Comparison of ENCODE assay signal across 24 cellular contexts in the genomic region with DNA sequence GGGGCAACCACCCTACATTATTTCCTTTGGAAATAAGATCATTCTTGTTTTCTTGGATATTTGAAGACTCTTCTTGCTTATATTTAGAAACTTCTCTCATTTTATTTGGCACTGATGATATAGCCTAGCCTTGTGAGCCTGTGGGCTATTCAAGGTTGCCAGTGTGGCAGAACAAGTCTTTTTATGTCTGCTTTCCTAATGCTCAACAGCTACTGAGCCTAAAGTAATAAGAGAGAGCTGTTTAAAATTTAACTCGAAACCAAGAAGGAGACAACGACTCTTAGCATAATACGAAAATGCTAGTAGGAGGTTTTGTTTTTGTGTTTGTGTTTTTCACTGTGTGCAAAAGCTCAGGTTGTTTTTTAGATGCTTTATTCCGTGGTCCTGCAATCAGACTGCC.
"Had no signal": no experiment of that assay in that cellular context is flagged by ENCODE, and none has a peak within 500 bp of the region (broad histone marks: within the 10 kb centered on the region; RNA-seq: fewer than 3 reads in every experiment).

No MANE protein-coding gene starts in this region.

- H3K4me1 Mint-ChIP-seq: activated CD4-positive, alpha-beta memory T cell treated with anti-CD3 and anti-CD28 coated beads, Interleukin-2, amount 10 ng/mL, durations not matched to agents 7 days and 5 days; activated CD8-positive, alpha-beta memory T cell treated with anti-CD3 and anti-CD28 coated beads, Interleukin-2, amount 10 ng/mL, durations not matched to agents 7 days and 5 days; activated naive CD8-positive, alpha-beta T cell treated with anti-CD3 and anti-CD28 coated beads, Interleukin-2, amount 10 ng/mL, durations not matched to agents 7 days and 5 days; activated T-helper 17 cell treated with anti-CD3 and anti-CD28 coated beads, Interleukin-2, amount 50 U/mL, for 72 hours; endodermal cell; WTC11 had no signal

- H3K27me3 ChIP-seq: dorsolateral prefrontal cortex, foreskin keratinocyte, thyroid gland had no signal

- H3K9me3 ChIP-seq: thyroid gland had no signal

- H3K36me3 Mint-ChIP-seq: activated CD8-positive, alpha-beta memory T cell treated with anti-CD3 and anti-CD28 coated beads, Interleukin-2, amount 10 ng/mL, durations not matched to agents 7 days and 5 days; activated naive CD8-positive, alpha-beta T cell treated with anti-CD3 and anti-CD28 coated beads, Interleukin-2, amount 10 ng/mL, durations not matched to agents 7 days and 5 days; brain; natural killer cell treated with Interleukin-12 subunit alpha and Interleukin-12 subunit beta and Interleukin-15 and Interleukin-18, amount 100 ng/mL, for 72 hours; WTC11 had no signal

- H3K27ac Mint-ChIP-seq: activated CD4-positive, alpha-beta memory T cell treated with anti-CD3 and anti-CD28 coated beads, Interleukin-2, amount 10 ng/mL, durations not matched to agents 7 days and 5 days; activated CD8-positive, alpha-beta memory T cell treated with anti-CD3 and anti-CD28 coated beads, Interleukin-2, amount 10 ng/mL, durations not matched to agents 7 days and 5 days; activated naive CD8-positive, alpha-beta T cell treated with anti-CD3 and anti-CD28 coated beads, Interleukin-2, amount 10 ng/mL, durations not matched to agents 7 days and 5 days; activated T-helper 17 cell treated with anti-CD3 and anti-CD28 coated beads, Interleukin-2, amount 50 U/mL, for 72 hours; brain; natural killer cell treated with Interleukin-12 subunit alpha and Interleukin-12 subunit beta and Interleukin-15 and Interleukin-18, amount 100 ng/mL, for 72 hours; T-helper 2 cell treated with Interferon-gamma antibody and Interleukin-4, amounts not matched to agents 5 μg/mL and 100 μg/mL, for 36 hours; WTC11 had no signal

- H3K4me1 ChIP-seq: foreskin keratinocyte, thyroid gland had no signal

- ATAC-seq: activated CD8-positive, alpha-beta memory T cell treated with anti-CD3 and anti-CD28 coated beads, Interleukin-2, amount 10 ng/mL, durations not matched to agents 7 days and 5 days; activated T-helper 17 cell treated with anti-CD3 and anti-CD28 coated beads, Interleukin-2, amount 50 U/mL, for 72 hours; foreskin keratinocyte; natural killer cell treated with Interleukin-12 subunit alpha and Interleukin-12 subunit beta and Interleukin-15 and Interleukin-18, amount 100 ng/mL, for 72 hours; WTC11 had no signal

- H3K4me3 Mint-ChIP-seq: activated CD4-positive, alpha-beta memory T cell treated with anti-CD3 and anti-CD28 coated beads, Interleukin-2, amount 10 ng/mL, durations not matched to agents 7 days and 5 days; activated CD8-positive, alpha-beta memory T cell treated with anti-CD3 and anti-CD28 coated beads, Interleukin-2, amount 10 ng/mL, durations not matched to agents 7 days and 5 days; activated naive CD8-positive, alpha-beta T cell treated with anti-CD3 and anti-CD28 coated beads, Interleukin-2, amount 10 ng/mL, durations not matched to agents 7 days and 5 days; activated T-helper 17 cell treated with anti-CD3 and anti-CD28 coated beads, Interleukin-2, amount 50 U/mL, for 72 hours; brain; endodermal cell; natural killer cell treated with Interleukin-12 subunit alpha and Interleukin-12 subunit beta and Interleukin-15 and Interleukin-18, amount 100 ng/mL, for 72 hours; T-helper 2 cell treated with Interferon-gamma antibody and Interleukin-4, amounts not matched to agents 5 μg/mL and 100 μg/mL, for 36 hours; WTC11 had no signal

- H3K36me3 ChIP-seq: thyroid gland had no signal

- H3K4me3 ChIP-seq: thyroid gland had no signal

- H3K27ac ChIP-seq: epithelial cell of prostate, foreskin keratinocyte, thyroid gland had no signal

- H3K9me3 Mint-ChIP-seq: activated CD4-positive, alpha-beta memory T cell treated with anti-CD3 and anti-CD28 coated beads, Interleukin-2, amount 10 ng/mL, durations not matched to agents 7 days and 5 days; activated T-helper 17 cell treated with anti-CD3 and anti-CD28 coated beads, Interleukin-2, amount 50 U/mL, for 72 hours; endodermal cell; natural killer cell treated with Interleukin-12 subunit alpha and Interleukin-12 subunit beta and Interleukin-15 and Interleukin-18, amount 100 ng/mL, for 72 hours; T-helper 2 cell treated with Interferon-gamma antibody and Interleukin-4, amounts not matched to agents 5 μg/mL and 100 μg/mL, for 36 hours; WTC11 had no signal

- DNase-seq: activated CD4-positive, alpha-beta memory T cell treated with anti-CD3 and anti-CD28 coated beads, Interleukin-2, amount 10 ng/mL, durations not matched to agents 7 days and 5 days; activated CD4-positive, alpha-beta T cell treated with anti-CD3 and anti-CD28 coated beads for 4 hours; activated CD8-positive, alpha-beta memory T cell treated with anti-CD3 and anti-CD28 coated beads, Interleukin-2, amount 10 ng/mL, durations not matched to agents 7 days and 5 days; activated naive CD4-positive, alpha-beta T cell; activated naive CD8-positive, alpha-beta T cell treated with anti-CD3 and anti-CD28 coated beads, Interleukin-2, amount 10 ng/mL, durations not matched to agents 7 days and 5 days; caudate nucleus; dorsolateral prefrontal cortex; endodermal cell; foreskin keratinocyte; hippocampal formation; islet precursor cell; mesendoderm; nucleus accumbens; stimulated activated CD4-positive, alpha-beta T cell treated with anti-CD3 and anti-CD28 coated beads, Interleukin-12 subunit alpha, Interleukin-12 subunit beta, amount 100 ng/mL, for 4 hours; stimulated activated CD4-positive, alpha-beta T cell treated with anti-CD3 and anti-CD28 coated beads, Interleukin-1b, Interleukin-23, amount 100 ng/mL, for 48 hours; stimulated activated CD8-positive, alpha-beta memory T cell treated with anti-CD3 and anti-CD28 coated beads, Interleukin-4, amount 100 ng/mL, for 48 hours; stimulated activated naive CD4-positive, alpha-beta T cell; thyroid gland had no signal
